Comparison of ENCODE assay signal across 15 cellular contexts in genomic region chr2:215904101-215904500, GRCh38.
DNase-seq lines count a peak whose midpoint lies in the region; ATAC-seq lines count a peak whose summit lies in the region.
"Had no signal": no experiment of that assay in that cellular context is flagged by ENCODE, and none has a peak within 500 bp of the region (broad histone marks: within the 10 kb centered on the region; RNA-seq: fewer than 3 reads in every experiment).

No MANE protein-coding gene starts in this region.

- H3K36me3 ChIP-seq in ACC112 (ENCODE audit: insufficient read depth, low read length): no peaks in the 10 kb centered on the region
- H3K36me3 ChIP-seq: colonic mucosa, ovary had no signal

- H3K27me3 Mint-ChIP-seq in activated CD4-positive, alpha-beta memory T cell treated with anti-CD3 and anti-CD28 coated beads, Interleukin-2, amount 10 ng/mL, durations not matched to agents 7 days and 5 days: peaks cover 33% of the 10 kb centered on the region

- H3K27ac Mint-ChIP-seq in activated CD4-positive, alpha-beta memory T cell treated with anti-CD3 and anti-CD28 coated beads, Interleukin-2, amount 10 ng/mL, durations not matched to agents 7 days and 5 days: no peak overlapping the region

- ATAC-seq in stimulated activated naive CD8-positive, alpha-beta T cell treated with anti-CD3 and anti-CD28 coated beads, Interleukin-15, Interleukin-2, amounts not matched to agents 100 U/mL and 50 U/mL, for 24 hours: no peak

- CTCF ChIA-PET in activated CD4-positive, alpha-beta memory T cell treated with anti-CD3 and anti-CD28 coated beads, Interleukin-2, amount 10 ng/mL, durations not matched to agents 7 days and 5 days (lab: Charles Lee): no interaction called here

- H3K4me3 Mint-ChIP-seq in activated CD4-positive, alpha-beta memory T cell treated with anti-CD3 and anti-CD28 coated beads, Interleukin-2, amount 10 ng/mL, durations not matched to agents 7 days and 5 days: no peak overlapping the region

- DNase-seq in LHCN-M2 (ENCODE audit: low read depth) (peak; percentile 43), astrocyte of the hippocampus (ENCODE audit: low read depth, low spot score) (peak; percentile 47), hepatic stellate cell (ENCODE audit: low spot score) (peak; percentile 47), HUDEP-2 (lab: John Stamatoyannopoulos, UW; ENCODE audit: unreplicated experiment in 76 of 76) (no peak), NCI-H187 treated with DMSO at 0.1 percent for 48 hours (lab: John Stamatoyannopoulos, UW) (no peak)
- no peak for DNase-seq in stimulated activated naive CD8-positive, alpha-beta T cell treated with anti-CD3 and anti-CD28 coated beads, Interleukin-15, Interleukin-2, amounts not matched to agents 100 U/mL and 50 U/mL, for 24 hours
- DNase-seq in activated CD4-positive, alpha-beta memory T cell treated with anti-CD3 and anti-CD28 coated beads, Interleukin-2, amount 10 ng/mL, durations not matched to agents 7 days and 5 days: no peak
- DNase-seq: activated naive CD4-positive, alpha-beta T cell treated with anti-CD3 and anti-CD28 coated beads, Interleukin-2, amount 50 U/mL, for 16 hours; colonic mucosa; DND-41; head of caudate nucleus; Karpas-422; NCI-H2171; ovary had no signal

- H3K9me3 Mint-ChIP-seq in activated CD4-positive, alpha-beta memory T cell treated with anti-CD3 and anti-CD28 coated beads, Interleukin-2, amount 10 ng/mL, durations not matched to agents 7 days and 5 days: no peaks in the 10 kb centered on the region

- peak overlapping the region; percentile 4; the same call in 1 of the 2 replicates for H3K27ac ChIP-seq in ACC112 (ENCODE audit: low read depth, low read length)
- H3K27ac ChIP-seq: colonic mucosa, ovary had no signal

- H3K4me1 ChIP-seq in ACC112 (ENCODE audit: control insufficient read depth, insufficient read depth, low read length, unreplicated experiment): peaks cover 38% of the 10 kb centered on the region
- H3K4me1 ChIP-seq: colonic mucosa had no signal

- no peak overlapping the region for H2AFZ ChIP-seq in ACC112 (ENCODE audit: low read length, unreplicated experiment)

- no peaks in the 10 kb centered on the region for H3K79me2 ChIP-seq in ACC112 (ENCODE audit: control insufficient read depth, insufficient read depth, low read length, unreplicated experiment)

- no peaks in the 10 kb centered on the region for H3K27me3 ChIP-seq in ACC112 (ENCODE audit: insufficient read depth, low read length)
- H3K27me3 ChIP-seq: colonic mucosa, ovary had no signal

- H3K36me3 Mint-ChIP-seq in activated CD4-positive, alpha-beta memory T cell treated with anti-CD3 and anti-CD28 coated beads, Interleukin-2, amount 10 ng/mL, durations not matched to agents 7 days and 5 days (ENCODE audit: low read depth): no peaks in the 10 kb centered on the region

- POLR2A ChIA-PET in activated CD4-positive, alpha-beta memory T cell treated with anti-CD3 and anti-CD28 coated beads, Interleukin-2, amount 10 ng/mL, durations not matched to agents 7 days and 5 days (lab: Charles Lee): no interaction called here

- no peak overlapping the region for H3K4me3 ChIP-seq in ACC112 (ENCODE audit: low read depth, low read length)
- H3K4me3 ChIP-seq: colonic mucosa, ovary had no signal

- H3K4me1 Mint-ChIP-seq in activated CD4-positive, alpha-beta memory T cell treated with anti-CD3 and anti-CD28 coated beads, Interleukin-2, amount 10 ng/mL, durations not matched to agents 7 days and 5 days: no peaks in the 10 kb centered on the region

Comparison
In these comparisons a context has a peak if more than half of its experiments do, and no peak if none do; other contexts are left out.
1. DNase-seq: peak in LHCN-M2 (single experiment), astrocyte of the hippocampus (single experiment) and hepatic stellate cell (single experiment); none in stimulated activated naive CD8-positive, alpha-beta T cell treated with anti-CD3 and anti-CD28 coated beads, Interleukin-15, Interleukin-2, amounts not matched to agents 100 U/mL and 50 U/mL, for 24 hours (single experiment), activated CD4-positive, alpha-beta memory T cell treated with anti-CD3 and anti-CD28 coated beads, Interleukin-2, amount 10 ng/mL, durations not matched to agents 7 days and 5 days (single experiment), HUDEP-2 (0 of 76) and NCI-H187 treated with DMSO at 0.1 percent for 48 hours (single experiment).